8 cellular contexts compared by ENCODE assay signal in the genomic region with DNA sequence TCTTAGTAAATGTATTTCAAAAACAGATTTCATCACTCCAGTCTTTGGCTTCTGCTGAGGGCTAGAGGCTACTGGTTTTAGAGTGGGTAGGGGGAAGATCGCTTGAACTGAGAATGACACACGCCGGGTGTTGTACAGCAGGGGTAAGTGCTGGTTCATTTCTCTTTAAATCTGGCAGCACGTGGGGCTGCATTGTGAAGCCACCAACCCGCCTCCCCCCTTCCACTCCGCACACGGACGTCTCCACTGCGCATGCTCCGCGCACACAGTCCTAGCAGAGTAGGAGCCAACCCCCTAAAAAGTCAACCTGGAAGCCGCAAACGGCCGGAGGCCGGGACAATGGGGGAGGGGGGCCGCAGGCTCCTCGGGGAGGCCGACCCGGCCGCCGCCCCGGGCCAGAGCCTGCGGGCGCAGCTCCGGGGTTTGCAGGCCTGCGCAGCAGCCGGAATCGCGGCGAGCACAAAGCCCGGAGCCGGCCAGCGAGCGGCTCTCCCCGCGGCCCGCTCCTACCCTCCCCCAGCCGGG.
DNase-seq lines count a peak whose midpoint lies in the region; ATAC-seq and TF ChIP-seq lines count a peak whose summit lies in the region.

No MANE protein-coding gene starts in this region.

- CTCF ChIA-PET in AG04449 (lab: Yijun Ruan, JAX) = interaction anchor here (1.0 to 1.8 kb wide), 4 partner anchors 18 to 165 kb away, joined by 3 to 4 read pairs (median 4); no protein-coding TSS in a partner anchor

- POLR2A ChIA-PET in AG04449 (lab: Yijun Ruan, JAX) = interaction anchor here (1.7 kb wide), 1 partner anchor 35 kb away, joined by 4 read pairs; no protein-coding TSS in a partner anchor

- ATAC-seq in GM18909 (IDR thresholded peaks at IDR 0.05; ENCODE audit: poor library complexity, unreplicated experiment) = peak; percentile 46
- peak; percentile 41 for ATAC-seq in HG03196 (IDR thresholded peaks at IDR 0.05; ENCODE audit: unreplicated experiment)

- no peak for TF ChIP-seq CTCF in AG04449 (IDR thresholded peaks at IDR 0.05; ENCODE audit: insufficient read depth, low read length, missing control alignments)

- peak overlapping the region; percentile 75 for H3K4me3 ChIP-seq in AG04449 (ENCODE audit: low read depth, low read length)

- DNase-seq in AG04449 (ENCODE audit: low read depth, low spot score) = peak; percentile 21
- peak; percentile 84 for DNase-seq in NCI-H345 (lab: John Stamatoyannopoulos, UW)
- DNase-seq in activated CD4-positive, CD25-positive, alpha-beta regulatory T cell treated with anti-CD3 and anti-CD28 coated beads, Interleukin-2, amount 50 U/mL, for 16 hours (ENCODE audit: low read depth, low spot score) = peak; percentile 80
- peak; percentile 86 for DNase-seq in central memory CD4-positive, alpha-beta T cell
- peak; percentile 92 for DNase-seq in inferior parietal cortex (ENCODE audit: extremely low spot score)
- DNase-seq in smooth muscle cell of the brain vasculature (ENCODE audit: low read depth, low spot score) = peak; percentile 73

Comparison
In these comparisons a context has a peak if more than half of its experiments do, and no peak if none do; other contexts are left out.
1. Peak in every context shown above with its lines: DNase-seq, ATAC-seq and H3K4me3 ChIP-seq.
2. DNase-seq: peak in every context shown above with its lines; median percentile 92 in inferior parietal cortex; 86 in central memory CD4-positive, alpha-beta T cell; 84 in NCI-H345; 80 in activated CD4-positive, CD25-positive, alpha-beta regulatory T cell treated with anti-CD3 and anti-CD28 coated beads, Interleukin-2, amount 50 U/mL, for 16 hours; 73 in smooth muscle cell of the brain vasculature; 21 in AG04449.